Comparison of ENCODE assay signal across 15 cellular contexts in genomic region chr2:219996366-219996765, GRCh38.
DNase-seq lines count a peak whose midpoint lies in the region; ATAC-seq and TF ChIP-seq lines count a peak whose summit lies in the region.
"Had no signal": no experiment of that assay in that cellular context is flagged by ENCODE, and none has a peak within 500 bp of the region (broad histone marks: within the 10 kb centered on the region; RNA-seq: fewer than 3 reads in every experiment).

No MANE protein-coding gene starts in this region.

- no peak for TF ChIP-seq POLR2A in thyroid gland (IDR thresholded peaks at IDR 0.05)

- H3K36me3 ChIP-seq in thyroid gland, result no peaks in the 10 kb centered on the region
- H3K36me3 ChIP-seq: BLaER1, HAP-1 had no signal

- H3K27ac Mint-ChIP-seq in nephron, result peak overlapping the region in 2 of 3 experiments; percentile 17 to 23
- H3K27ac Mint-ChIP-seq: CD14-positive monocyte; CD4-positive, alpha-beta memory T cell had no signal

- H3K27ac ChIP-seq in thyroid gland, result peak overlapping the region in 2 of 3 donors; percentile 69 to 82
- no peak overlapping the region for H3K27ac ChIP-seq in right cardiac atrium (ENCODE audit: low read length)
- H3K27ac ChIP-seq: BLaER1 had no signal

- H3K9me3 Mint-ChIP-seq in nephron, result no peaks in the 10 kb centered on the region

- H3K36me3 Mint-ChIP-seq in nephron (ENCODE audit: low read depth), result no peaks in the 10 kb centered on the region
- H3K36me3 Mint-ChIP-seq: CD14-positive monocyte; CD4-positive, alpha-beta memory T cell had no signal

- H3K4me3 ChIP-seq in AG10803 (ENCODE audit: low read length) (no peak overlapping the region), thyroid gland (replicated peaks in 1 of 3) (no peak overlapping the region), right cardiac atrium (ENCODE audit: low read length) (no peak overlapping the region)
- H3K4me3 ChIP-seq: BLaER1, HAP-1 had no signal

- peaks cover 3% of the 10 kb centered on the region for H3K27me3 Mint-ChIP-seq in nephron (ENCODE audit: low read depth)

- DNase-seq in AG10803 (ENCODE audit: low read depth), result peak; percentile 18
- DNase-seq in astrocyte of the hippocampus (ENCODE audit: low read depth, low spot score), result peak; percentile 16
- no peak for DNase-seq in thyroid gland
- DNase-seq in right cardiac atrium, result no peak
- no peak for DNase-seq in activated naive CD4-positive, alpha-beta T cell treated with Interleukin-2 at 50 U/mL for 16 hours
- DNase-seq: 8988T; CD4-positive, alpha-beta memory T cell; DMS153; DMS79; GDM1 had no signal

- H3K9me3 ChIP-seq in thyroid gland, result no peaks in the 10 kb centered on the region
- H3K9me3 ChIP-seq in right cardiac atrium (ENCODE audit: control insufficient read depth, low read length), result no peaks in the 10 kb centered on the region
- H3K9me3 ChIP-seq: HAP-1 had no signal

- no peaks in the 10 kb centered on the region for H3K27me3 ChIP-seq in thyroid gland
- no peaks in the 10 kb centered on the region for H3K27me3 ChIP-seq in right cardiac atrium (ENCODE audit: control insufficient read depth, insufficient read depth)
- H3K27me3 ChIP-seq: BLaER1 had no signal

- TF ChIP-seq CTCF in AG10803 (conservative IDR thresholded peaks at IDR 0.05; ENCODE audit: low read length), result no peak
- TF ChIP-seq CTCF in nephron (IDR thresholded peaks at IDR 0.05; ENCODE audit: unreplicated experiment in 3 of 3), result no peak
- no peak for TF ChIP-seq CTCF in thyroid gland (IDR thresholded peaks at IDR 0.05)

- H3K4me3 Mint-ChIP-seq in nephron, result no peak overlapping the region
- H3K4me3 Mint-ChIP-seq: CD14-positive monocyte; CD4-positive, alpha-beta memory T cell had no signal

- ATAC-seq in GM21381 (IDR thresholded peaks at IDR 0.05; ENCODE audit: unreplicated experiment), result no peak
- no peak for ATAC-seq in right cardiac atrium

- intact Hi-C loops in thyroid gland (cut with DNase I) (no loop called here), right cardiac atrium (cut with DNase I) (no loop called here)

- peaks cover 31% of the 10 kb centered on the region for H3K4me1 Mint-ChIP-seq in nephron
- H3K4me1 Mint-ChIP-seq: CD14-positive monocyte; CD4-positive, alpha-beta memory T cell had no signal

- H3K4me1 ChIP-seq in thyroid gland (peaks cover 10 to 23% of the 10 kb centered on the region in 2 donors), right cardiac atrium (ENCODE audit: control insufficient read depth, insufficient read depth, low read length) (no peaks in the 10 kb centered on the region)
- H3K4me1 ChIP-seq: HAP-1 had no signal

- WGBS in thyroid gland, 2 donors, result 91 to 94% methylated on average over 3 of the region's 3 CpGs
- 86% methylated on average over 3 of the region's 3 CpGs for WGBS in right cardiac atrium

Comparison
In these comparisons a context has a peak if more than half of its experiments do, and no peak if none do; other contexts are left out.
1. DNase-seq: peak in AG10803 (single experiment) and astrocyte of the hippocampus (single experiment); none in thyroid gland (0 of 2), right cardiac atrium (0 of 3) and activated naive CD4-positive, alpha-beta T cell treated with Interleukin-2 at 50 U/mL for 16 hours (single experiment).